In genomic region chr18:24499814-24500601, GRCh38 we compare ENCODE assay signal across 21 cellular contexts. TPM values are rescaled to one million over a fixed set of nuclear protein-coding genes. Genes with fewer than 3 reads are reported as not detected.
DNase-seq lines count a peak whose midpoint lies in the region; TF ChIP-seq lines count a peak whose summit lies in the region.
"Had no signal": no experiment of that assay in that cellular context is flagged by ENCODE, and none has a peak within 500 bp of the region (broad histone marks: within the 10 kb centered on the region; RNA-seq: fewer than 3 reads in every experiment).

No MANE protein-coding gene starts in this region.

- DNase-seq in AG09309 (ENCODE audit: low read depth) (peak; percentile 34), GM23248 (peak; percentile 89), cerebellar cortex (ENCODE audit: low spot score) (peak; percentile 35), osteoblast (ENCODE audit: insufficient read length, low spot score, missing footprints) (peak; percentile 36), MV-4-11 (lab: John Stamatoyannopoulos, UW) (no peak), GDM1 (lab: John Stamatoyannopoulos, UW) (no peak), mesenteric fat pad (ENCODE audit: low spot score) (no peak)
- DNase-seq in activated CD4-positive, CD25-positive, alpha-beta regulatory T cell treated with anti-CD3 and anti-CD28 coated beads, Interleukin-2, amount 50 U/mL, for 72 hours, result no peak
- DNase-seq: activated naive CD4-positive, alpha-beta T cell treated with Interleukin-2 at 50 U/mL for 16 hours; activated T-cell treated with anti-CD3 and anti-CD28 coated beads, Interleukin-2, amount 50 U/mL, for 4 hours; effector memory CD8-positive, alpha-beta T cell; KBM-7; mesenchymal stem cell; NCI-H1694; NCI-H774; SIG-M5; stimulated activated CD4-positive, alpha-beta T cell treated with anti-CD3 and anti-CD28 coated beads, Interleukin-4, amount 100 ng/mL, for 24 hours; stimulated activated naive CD8-positive, alpha-beta T cell treated with anti-CD3 and anti-CD28 coated beads, Interleukin-15, amount 100 ng/mL, for 72 hours; upper lobe of right lung had no signal

- H3K4me2 ChIP-seq in GM23248 (ENCODE audit: unreplicated experiment) (peak overlapping the region; percentile 60), osteoblast (ENCODE audit: insufficient read depth, low read length) (no peak overlapping the region)

- peak overlapping the region; percentile 73 for H3K27ac ChIP-seq in GM23248
- H3K27ac ChIP-seq in osteoblast (ENCODE audit: low read depth, low read length), result no peak overlapping the region
- H3K27ac ChIP-seq: upper lobe of right lung had no signal

- no peak overlapping the region for H3K4me3 ChIP-seq in AG09309 (ENCODE audit: control insufficient read depth, low read depth, low read length)
- peak overlapping the region; percentile 18 for H3K4me3 ChIP-seq in GM23248
- no peak overlapping the region for H3K4me3 ChIP-seq in osteoblast (ENCODE audit: insufficient read depth, low read length)
- H3K4me3 ChIP-seq: upper lobe of right lung had no signal

- TF ChIP-seq CTCF in AG09309 (IDR thresholded peaks at IDR 0.05; ENCODE audit: control insufficient read depth, insufficient read depth, low read depth, low read length, missing control alignments) (no peak), osteoblast (IDR thresholded peaks at IDR 0.05; ENCODE audit: extremely low read depth, low read depth, low read length) (no peak)

- H3K79me2 ChIP-seq in GM23248 (ENCODE audit: insufficient read depth) (no peaks in the 10 kb centered on the region), osteoblast (ENCODE audit: insufficient read depth, low read length) (no peaks in the 10 kb centered on the region)

- in situ Hi-C loops in GM23248 (cut with MboI), result loop anchor here (25.0 kb wide), 1 partner anchor 237 kb away; no protein-coding TSS in a partner anchor

- H3K9me3 ChIP-seq in GM23248 (ENCODE audit: low read depth) (no peaks in the 10 kb centered on the region), osteoblast (ENCODE audit: low read depth, low read length) (no peaks in the 10 kb centered on the region)
- H3K9me3 ChIP-seq: upper lobe of right lung had no signal

- H2AFZ ChIP-seq in GM23248, result peak overlapping the region; percentile 45
- H2AFZ ChIP-seq in osteoblast (ENCODE audit: low read length), result no peak overlapping the region

- H3F3A ChIP-seq in GM23248 (ENCODE audit: insufficient read depth), result peaks cover 38% of the 10 kb centered on the region

- H3K4me1 ChIP-seq in GM23248 (ENCODE audit: insufficient read depth), result peaks cover 37% of the 10 kb centered on the region
- H3K4me1 ChIP-seq in osteoblast (ENCODE audit: insufficient read depth, low read length), result peaks cover 11% of the 10 kb centered on the region
- H3K4me1 ChIP-seq: upper lobe of right lung had no signal

- H3K9me2 ChIP-seq in GM23248 (ENCODE audit: insufficient read depth), result no peaks in the 10 kb centered on the region

- H3K9ac ChIP-seq in GM23248, result peak overlapping the region; percentile 18; the same call in 1 of the 2 replicates

- 4 to 5% methylated on average over 7 of the region's 7 CpGs for WGBS in GM23248 (ENCODE audit: low coverage in 1 of 2, low lambda C conversion rate in 2 of 2, missing lambda C conversion rate in 2 of 2), 2 experiments

- no peaks in the 10 kb centered on the region for H4K20me1 ChIP-seq in GM23248 (ENCODE audit: insufficient read depth)
- no peaks in the 10 kb centered on the region for H4K20me1 ChIP-seq in osteoblast (ENCODE audit: insufficient read depth, low read length)

- H3K27me3 ChIP-seq in GM23248 (replicated peaks; ENCODE audit: insufficient read depth), result no peaks in the 10 kb centered on the region
- H3K27me3 ChIP-seq in osteoblast (ENCODE audit: insufficient read depth, low read length), result no peaks in the 10 kb centered on the region
- H3K27me3 ChIP-seq: upper lobe of right lung had no signal

- H3K36me3 ChIP-seq in GM23248 (ENCODE audit: low read depth), result no peaks in the 10 kb centered on the region
- H3K36me3 ChIP-seq in osteoblast (ENCODE audit: insufficient read depth, low read length), result no peaks in the 10 kb centered on the region
- H3K36me3 ChIP-seq: upper lobe of right lung had no signal

RNA-seq across cellular contexts. Expression of gene HRH4, which starts 39.6 kb away (rescaled TPM):
- not detected in 2 replicates for total RNA-seq in GM23248 (2014; rRNA removed; shearing (Covaris generic))
- polyA plus RNA-seq in GM23248 (2016; fragmentation: Nextera tagmentation; extraction: Ambion mirVana), result not detected in 2 replicates
- total RNA-seq in osteoblast (under 0.01 TPM in 2 replicates), mesenteric fat pad (0.39 TPM)
- total RNA-seq: activated CD8-positive, alpha-beta memory T cell treated with anti-CD3 and anti-CD28 coated beads for 36 hours; glomerular endothelial cell had no signal

Comparison
In these comparisons a context has a peak if more than half of its experiments do, and no peak if none do; other contexts are left out.
1. DNase-seq: peak in AG09309 (single experiment), GM23248 (single experiment), cerebellar cortex (single experiment) and osteoblast (single experiment); none in MV-4-11 (single experiment), GDM1 (single experiment), mesenteric fat pad (single experiment) and activated CD4-positive, CD25-positive, alpha-beta regulatory T cell treated with anti-CD3 and anti-CD28 coated beads, Interleukin-2, amount 50 U/mL, for 72 hours (single experiment).